In genomic region chr5:126516133-126516532, GRCh38 we compare ENCODE assay signal across 8 cellular contexts.
A peak's percentile ranks its signal among the peaks of the same experiment; 100 is the strongest.
DNase-seq lines count a peak whose midpoint lies in the region; ATAC-seq, FAIRE-seq and TF ChIP-seq lines count a peak whose summit lies in the region.
"Had no signal": no experiment of that assay in that cellular context is flagged by ENCODE, and none has a peak within 500 bp of the region (broad histone marks: within the 10 kb centered on the region; RNA-seq: fewer than 3 reads in every experiment).

No MANE protein-coding gene starts in this region.

- DNase-seq in HTR-8/SVneo (ENCODE audit: insufficient read length, low spot score) (peak; percentile 40), NCI-H226 (peak; percentile 18), breast epithelium (ENCODE audit: low spot score in 2 of 2) (no peak), suprapubic skin (ENCODE audit: low spot score in 2 of 2) (no peak), transverse colon (no peak), T-helper 1 cell (no peak)
- DNase-seq: cortex of kidney had no signal

- TF ChIP-seq POLR2A in breast epithelium (IDR thresholded peaks at IDR 0.05) (no peak), suprapubic skin (IDR thresholded peaks at IDR 0.05) (no peak), transverse colon (IDR thresholded peaks at IDR 0.05) (no peak)

- H3K4me1 ChIP-seq in breast epithelium = peaks cover 8 to 11% of the 10 kb centered on the region in 2 donors
- H3K4me1 ChIP-seq in suprapubic skin = peaks cover 40% of the 10 kb centered on the region
- H3K4me1 ChIP-seq in transverse colon = peaks cover 10 to 23% (median 17%) of the 10 kb centered on the region in 4 donors

- no peaks in the 10 kb centered on the region for H3K27me3 ChIP-seq in breast epithelium
- H3K27me3 ChIP-seq in suprapubic skin = no peaks in the 10 kb centered on the region
- no peaks in the 10 kb centered on the region for H3K27me3 ChIP-seq in transverse colon

- H3K9me3 ChIP-seq in breast epithelium (no peaks in the 10 kb centered on the region), suprapubic skin (no peaks in the 10 kb centered on the region), transverse colon (no peaks in the 10 kb centered on the region)

- H3K27ac ChIP-seq in breast epithelium (peak overlapping the region; percentile 54 to 88), suprapubic skin (peak overlapping the region; percentile 45), transverse colon (no peak overlapping the region)

- no peak for FAIRE-seq in HTR-8/SVneo (lab: Jason Lieb, UNC)

- H3K36me3 ChIP-seq in breast epithelium (no peaks in the 10 kb centered on the region), suprapubic skin (no peaks in the 10 kb centered on the region), transverse colon (no peaks in the 10 kb centered on the region)

- TF ChIP-seq CTCF in breast epithelium (IDR thresholded peaks at IDR 0.05) (no peak), suprapubic skin (IDR thresholded peaks at IDR 0.05) (no peak), transverse colon (IDR thresholded peaks at IDR 0.05) (no peak)

- WGBS in suprapubic skin = 44% methylated on average over 1 of the region's 1 CpG
- WGBS in transverse colon (ENCODE audit: low coverage in 1 of 2), 2 donors = 50 to 80% methylated on average over 1 of the region's 1 CpG

- H3K4me3 ChIP-seq in breast epithelium (no peak overlapping the region), suprapubic skin (no peak overlapping the region), transverse colon (no peak overlapping the region)

- TF ChIP-seq EP300 in suprapubic skin (IDR thresholded peaks at IDR 0.05) = no peak
- TF ChIP-seq EP300 in transverse colon (IDR thresholded peaks at IDR 0.05; ENCODE audit: low read depth) = no peak

- in situ Hi-C loops in transverse colon (cut with MboI; ENCODE audit: low pct_ligation_motif_present in 1 of 4, low pct_unique_long_range_greater_than_20kb in 1 of 4, low sequenced_read_pairs in 3 of 4) = no loop called here

- intact Hi-C loops in breast epithelium (cut with DNase I; ENCODE audit: low total_unique reads) (no loop called here), transverse colon (cut with DNase I; ENCODE audit: low total_unique reads) (no loop called here)

- ATAC-seq in HG02852 (IDR thresholded peaks at IDR 0.05; ENCODE audit: unreplicated experiment) = no peak

Comparison
In these comparisons a context has a peak if more than half of its experiments do, and no peak if none do; other contexts are left out.
1. DNase-seq: peak in HTR-8/SVneo (single experiment) and NCI-H226 (single experiment); none in breast epithelium (0 of 2), suprapubic skin (0 of 2), transverse colon (single experiment) and T-helper 1 cell (0 of 5).
2. H3K27ac ChIP-seq: peak in breast epithelium (2 of 2) and suprapubic skin (single experiment); none in transverse colon (0 of 4).